In the genomic region with DNA sequence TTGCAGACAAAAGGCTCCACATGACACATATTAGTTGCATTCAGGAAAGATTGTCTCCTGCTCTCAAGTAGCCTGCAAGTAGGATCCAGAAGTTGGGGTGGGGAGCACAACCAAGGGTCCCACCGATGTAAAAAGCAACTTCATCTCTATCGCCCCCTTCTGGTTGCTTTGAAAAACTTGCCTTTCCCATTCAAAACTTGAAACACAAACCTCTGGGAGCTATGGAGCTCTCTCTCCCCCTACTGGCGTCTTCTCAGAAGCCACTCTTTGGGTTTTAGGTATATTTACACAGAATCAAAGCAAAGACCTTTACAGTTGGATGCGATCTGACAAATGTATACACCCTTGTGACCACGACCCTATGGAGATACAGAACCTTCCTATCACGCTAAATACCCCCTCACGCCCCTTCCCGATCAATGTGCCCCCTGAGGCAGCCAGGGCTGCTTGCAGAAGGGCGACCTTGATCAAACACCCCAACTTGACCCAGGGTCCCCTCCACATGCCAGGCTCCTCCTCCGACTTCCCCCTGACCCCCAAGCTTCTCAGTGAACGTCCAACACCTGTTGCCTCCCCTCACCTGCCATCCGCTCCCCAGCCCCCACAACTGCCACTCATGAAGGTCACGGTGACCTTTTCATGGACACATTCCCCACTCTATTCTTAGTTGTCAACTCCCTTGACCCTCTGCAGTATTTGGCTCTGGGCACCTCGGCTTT, we compare ENCODE assay signal across 8 cellular contexts. TPM values are rescaled to one million over a fixed set of nuclear protein-coding genes. Genes with fewer than 3 reads are reported as not detected.
DNase-seq lines count a peak whose midpoint lies in the region; ATAC-seq and TF ChIP-seq lines count a peak whose summit lies in the region.

No MANE protein-coding gene starts in this region.

- POLR2A ChIA-PET in SK-N-SH (lab: Yijun Ruan, JAX) = interaction anchor here (0.6 to 1.8 kb wide), 3 partner anchors 10 to 76 kb away, joined by 3 to 4 read pairs (median 3); partner anchors contain the start of gene NOSIP

- CTCF ChIA-PET in SK-N-SH (lab: Yijun Ruan, JAX) = interaction anchor here (0.7 to 4.6 kb wide), 46 partner anchors 10 to 144 kb away, joined by 3 to 87 read pairs (median 5); partner anchors contain the start of genes ADM5, CPT1C, FLT3LG and NOSIP

- H3K79me2 ChIP-seq in SK-N-SH (ENCODE audit: insufficient read depth) = peaks cover 93% of the 10 kb centered on the region

- TF ChIP-seq CTCF in SK-N-SH (IDR thresholded peaks at IDR 0.05) = peak; percentile 99
- TF ChIP-seq CTCF in ascending aorta (IDR thresholded peaks at IDR 0.05) = peak; percentile 89 to 93 (median 91)
- peak; percentile 85 to 97 for TF ChIP-seq CTCF in right atrium auricular region (IDR thresholded peaks at IDR 0.05)

- H3K9me3 ChIP-seq in SK-N-SH (no peaks in the 10 kb centered on the region), ascending aorta (no peaks in the 10 kb centered on the region), right atrium auricular region (no peaks in the 10 kb centered on the region)

- H3K4me3 ChIP-seq in SK-N-SH (ENCODE audit: low read depth in 2 of 2, low read length in 1 of 2) (peak overlapping the region in 1 of 2 experiments; percentile 31; a peak in 1 of 4 replicates), ascending aorta (no peak overlapping the region), right atrium auricular region (no peak overlapping the region)

- no peak for TF ChIP-seq EP300 in SK-N-SH (IDR thresholded peaks at IDR 0.05; ENCODE audit: borderline replicate concordance in 1 of 2, low read depth in 1 of 2, low read length in 1 of 2)

- 33% methylated on average over 14 of the region's 14 CpGs for WGBS in SK-N-SH (ENCODE audit: low lambda C conversion rate)

- H3K9me2 ChIP-seq in SK-N-SH = no peaks in the 10 kb centered on the region

- peaks cover 21% of the 10 kb centered on the region for H4K20me1 ChIP-seq in SK-N-SH (ENCODE audit: insufficient read depth)

- DNase-seq in activated gamma-delta T cell treated with Interleukin-2 at 50 U/mL for 16 hours = peak; percentile 72
- DNase-seq in activated gamma-delta T cell (lab: John Stamatoyannopoulos, UW) = no peak
- DNase-seq in NCI-H1092 (lab: John Stamatoyannopoulos, UW) = peak; percentile 45
- peak; percentile 86 for DNase-seq in SK-N-SH
- peak in 1 of 2 donors; percentile 73 for DNase-seq in ascending aorta (ENCODE audit: low spot score in 2 of 2)
- DNase-seq in right atrium auricular region (ENCODE audit: low spot score) = peak; percentile 67
- DNase-seq in sciatic nerve (ENCODE audit: low spot score) = no peak

- H3F3A ChIP-seq in SK-N-SH (replicated peaks; ENCODE audit: insufficient read depth) = peaks cover 19% of the 10 kb centered on the region

- TF ChIP-seq RAD21 in SK-N-SH (IDR thresholded peaks at IDR 0.05; ENCODE audit: low read length) = peak; percentile 87

- H3K36me3 ChIP-seq in SK-N-SH (replicated peaks in 1 of 2; ENCODE audit: control insufficient read depth in 1 of 2, insufficient read depth in 2 of 2, low read length in 1 of 2) (peaks cover under 1 to 2% of the 10 kb centered on the region in 2 experiments), ascending aorta (peaks cover 11 to 18% of the 10 kb centered on the region in 2 donors), right atrium auricular region (peaks cover 21% of the 10 kb centered on the region)

- no peak overlapping the region for H3K9ac ChIP-seq in SK-N-SH

- H3K4me1 ChIP-seq in SK-N-SH (ENCODE audit: control insufficient read depth in 1 of 2, insufficient read depth in 2 of 2, low read depth in 1 of 2, low read length in 1 of 2) (peaks cover 7 to 12% of the 10 kb centered on the region in 2 experiments; a peak in 2 of 4 replicates), ascending aorta (peaks cover 0 to 8% of the 10 kb centered on the region in 2 donors), right atrium auricular region (peaks cover 0 to 34% of the 10 kb centered on the region in 2 donors)

- H3K27me3 ChIP-seq in SK-N-SH (ENCODE audit: insufficient read depth) (no peaks in the 10 kb centered on the region), ascending aorta (no peaks in the 10 kb centered on the region), right atrium auricular region (no peaks in the 10 kb centered on the region)

- H3K27ac ChIP-seq in SK-N-SH (ENCODE audit: low read depth in 2 of 2, low read length in 1 of 2) (no peak overlapping the region; a peak in 1 of 4 replicates), ascending aorta (no peak overlapping the region), right atrium auricular region (peak overlapping the region; percentile 70 to 79)

- no peak overlapping the region for H2AFZ ChIP-seq in SK-N-SH (ENCODE audit: low read depth)

- no peak overlapping the region for H3K4me2 ChIP-seq in SK-N-SH

- ATAC-seq in sciatic nerve = peak; percentile 79
- ATAC-seq in GM18873 (IDR thresholded peaks at IDR 0.05; ENCODE audit: low FRiP score, unreplicated experiment) = no peak

- intact Hi-C loops in ascending aorta (cut with DNase I) = no loop called here
- intact Hi-C loops in sciatic nerve (cut with DNase I) = no loop called here

TF ChIP-seq in SK-N-SH, 30 proteins besides CTCF, POLR2A, EP300 and RAD21:
- TF ChIP-seq GABPA (IDR thresholded peaks at IDR 0.05; ENCODE audit: low read depth) (no peak), EZH2phosphoT487 (IDR thresholded peaks at IDR 0.05; ENCODE audit: borderline replicate concordance, low read depth) (no peak), USF1 (IDR thresholded peaks at IDR 0.05; ENCODE audit: borderline replicate concordance, low read depth) (no peak), TCF12 (IDR thresholded peaks at IDR 0.05) (no peak), SMC3 (IDR thresholded peaks at IDR 0.05; ENCODE audit: low read depth, low read length) (peak; percentile 72), MXI1 (IDR thresholded peaks at IDR 0.05; ENCODE audit: low read depth, low read length) (peak; percentile 3; the same call in 1 of the 2 replicates), MAX (IDR thresholded peaks at IDR 0.05; ENCODE audit: low read depth) (no peak), MEF2A (IDR thresholded peaks at IDR 0.05; ENCODE audit: borderline replicate concordance, low read depth) (no peak), POLR2AphosphoS5 (IDR thresholded peaks at IDR 0.05; ENCODE audit: low read depth, low read length) (no peak)

RNA-seq across cellular contexts. Expression of gene NOSIP, which starts 10.1 kb away (rescaled TPM):
- polyA plus RNA-seq in SK-N-SH (2012; rRNA removed) = 101 and 128 TPM in 2 replicates
- polyA plus RNA-seq in SK-N-SH (2012; cell fraction: cytosol; rRNA removed) = 53.6 and 77.6 TPM in 2 replicates
- 159 and 225 TPM in 2 replicates for polyA plus RNA-seq in SK-N-SH (2012; cell fraction: nucleus; rRNA removed)
- total RNA-seq in ascending aorta = 85.3 TPM
- 10 to 100 TPM; 39.0 to 62.3 TPM for total RNA-seq in right atrium auricular region
- 41.7 TPM for total RNA-seq in sciatic nerve

RNA-seq across cellular contexts. Expression of gene PRRG2, which starts 10.8 kb away (rescaled TPM):
- polyA plus RNA-seq in SK-N-SH (2012; rRNA removed) = 0.42 and 0.44 TPM in 2 replicates
- polyA plus RNA-seq in SK-N-SH (2012; cell fraction: cytosol; rRNA removed) = 0.21 and 0.62 TPM in 2 replicates
- 0.33 and 0.42 TPM in 2 replicates for polyA plus RNA-seq in SK-N-SH (2012; cell fraction: nucleus; rRNA removed)
- not detected for total RNA-seq in ascending aorta
- total RNA-seq in right atrium auricular region = 1 to 10 TPM in 1 of 2 donors, under 1 TPM in 1; 0.63 to 2.3 TPM
- 1.7 TPM for total RNA-seq in sciatic nerve

RNA-seq across cellular contexts. Expression of gene PRR12, which starts 20.7 kb away (rescaled TPM):
- polyA plus RNA-seq in SK-N-SH (2012; rRNA removed) = 0.71 and 1.7 TPM in 2 replicates
- 1.4 and 1.8 TPM in 2 replicates for polyA plus RNA-seq in SK-N-SH (2012; cell fraction: cytosol; rRNA removed)
- 5.2 and 8.9 TPM in 2 replicates for polyA plus RNA-seq in SK-N-SH (2012; cell fraction: nucleus; rRNA removed)
- total RNA-seq in ascending aorta = 23.6 TPM
- total RNA-seq in right atrium auricular region = 10 to 100 TPM in 1 of 2 donors, 1 to 10 TPM in 1; 6.6 to 13.3 TPM
- total RNA-seq in sciatic nerve = 37.0 TPM

RNA-seq across cellular contexts. Expression of gene RCN3, which starts 42.5 kb away (rescaled TPM):
- polyA plus RNA-seq in SK-N-SH (2012; rRNA removed) = 1.4 and 1.8 TPM in 2 replicates
- 0.48 and 0.67 TPM in 2 replicates for polyA plus RNA-seq in SK-N-SH (2012; cell fraction: cytosol; rRNA removed)
- polyA plus RNA-seq in SK-N-SH (2012; cell fraction: nucleus; rRNA removed) = 11.6 and 13.9 TPM in 2 replicates
- total RNA-seq in ascending aorta (116 TPM), right atrium auricular region (10 to 100 TPM; 15.8 to 17.2 TPM), sciatic nerve (48.5 TPM)

RNA-seq across cellular contexts. Expression of gene FCGRT, which starts 57.8 kb away (rescaled TPM):
- polyA plus RNA-seq in SK-N-SH (2012; rRNA removed) = 75.3 and 91.4 TPM in 2 replicates
- polyA plus RNA-seq in SK-N-SH (2012; cell fraction: cytosol; rRNA removed) = 41.3 and 62.1 TPM in 2 replicates
- polyA plus RNA-seq in SK-N-SH (2012; cell fraction: nucleus; rRNA removed) = 108 and 132 TPM in 2 replicates
- total RNA-seq in ascending aorta (264 TPM), right atrium auricular region (100 to 1,000 TPM in 1 of 2 donors, 10 to 100 TPM in 1; 98.2 to 123 TPM), sciatic nerve (263 TPM)

Comparison
In these comparisons a context has a peak if more than half of its experiments do, and no peak if none do; other contexts are left out.
1. DNase-seq: peak in activated gamma-delta T cell treated with Interleukin-2 at 50 U/mL for 16 hours (single experiment), NCI-H1092 (single experiment), SK-N-SH (single experiment) and right atrium auricular region (single experiment); none in activated gamma-delta T cell (single experiment) and sciatic nerve (single experiment).
2. H3K27ac ChIP-seq: peak in right atrium auricular region (2 of 2); none in SK-N-SH (0 of 2) and ascending aorta (0 of 2).
3. Peak in every context shown above with its lines, with median percentiles within 50 percentile points of each other: CTCF ChIP-seq.